16 cellular contexts compared by ENCODE assay signal in the genomic region with DNA sequence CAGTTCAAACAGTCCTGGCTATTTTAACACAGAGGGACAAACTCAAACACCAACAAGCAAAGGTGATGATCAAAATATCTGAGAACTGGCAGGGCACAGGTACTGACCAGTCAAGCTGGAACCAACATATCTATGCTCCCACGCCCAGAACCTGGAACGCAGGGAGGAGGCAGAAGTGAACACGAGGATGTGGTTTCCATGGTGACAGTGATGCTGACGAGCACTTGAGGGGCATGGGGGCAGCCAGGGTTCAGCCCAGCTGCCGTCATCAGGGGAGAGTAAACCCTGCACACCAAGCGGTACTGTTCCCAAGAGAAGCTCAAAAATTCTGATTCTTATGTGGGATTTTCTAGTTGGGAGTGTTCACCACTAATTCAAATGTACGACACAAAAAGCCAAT.
DNase-seq lines count a peak whose midpoint lies in the region; ATAC-seq and TF ChIP-seq lines count a peak whose summit lies in the region.
"Had no signal": no experiment of that assay in that cellular context is flagged by ENCODE, and none has a peak within 500 bp of the region (broad histone marks: within the 10 kb centered on the region; RNA-seq: fewer than 3 reads in every experiment).

No MANE protein-coding gene starts in this region.

- intact Hi-C loops in sigmoid colon (cut with DNase I) = no loop called here

- DNase-seq in NCI-H748 (lab: John Stamatoyannopoulos, UW; ENCODE audit: unreplicated experiment) (peak; percentile 30), NCI-H748 treated with DMSO at 0.1 percent for 48 hours (lab: John Stamatoyannopoulos, UW) (no peak), glutamatergic neuron (peak; percentile 2), osteoblast (ENCODE audit: insufficient read length, low spot score, missing footprints) (peak; percentile 44), sigmoid colon (no peak)
- DNase-seq: C1 segment of cervical spinal cord; Calu3; CD4-positive, alpha-beta memory T cell; COR-L47; DMS53; DMS79 treated with DMSO at 0.1 percent for 48 hours; GF-D8; H9 had no signal

- no peaks in the 10 kb centered on the region for H3K27me3 ChIP-seq in osteoblast (ENCODE audit: insufficient read depth, low read length)
- H3K27me3 ChIP-seq in sigmoid colon = no peaks in the 10 kb centered on the region

- H3K4me1 Mint-ChIP-seq in glutamatergic neuron (ENCODE audit: low read depth, unreplicated experiment) = no peaks in the 10 kb centered on the region

- H3K36me3 ChIP-seq in osteoblast (ENCODE audit: insufficient read depth, low read length) = no peaks in the 10 kb centered on the region
- no peaks in the 10 kb centered on the region for H3K36me3 ChIP-seq in sigmoid colon

- no peak for TF ChIP-seq POLR2A in sigmoid colon (IDR thresholded peaks at IDR 0.05)

- H3K27ac ChIP-seq in osteoblast (ENCODE audit: low read depth, low read length) (no peak overlapping the region), sigmoid colon (no peak overlapping the region)

- H3K4me1 ChIP-seq in osteoblast (ENCODE audit: insufficient read depth, low read length) = no peaks in the 10 kb centered on the region
- H3K4me1 ChIP-seq in sigmoid colon = no peaks in the 10 kb centered on the region

- no peak for ATAC-seq in HG03280 (IDR thresholded peaks at IDR 0.05; ENCODE audit: unreplicated experiment)
- ATAC-seq: GM23338, HCT116 had no signal

- H3K4me2 ChIP-seq in osteoblast (ENCODE audit: insufficient read depth, low read length) = no peak overlapping the region
- H3K4me2 ChIP-seq: GM23338 had no signal

- no peak for TF ChIP-seq EP300 in sigmoid colon (IDR thresholded peaks at IDR 0.05)

- H3K36me3 Mint-ChIP-seq in glutamatergic neuron (ENCODE audit: unreplicated experiment) = no peaks in the 10 kb centered on the region
- H3K36me3 Mint-ChIP-seq: CD4-positive, alpha-beta memory T cell had no signal

- no peak overlapping the region for H3K4me3 Mint-ChIP-seq in glutamatergic neuron (ENCODE audit: unreplicated experiment)
- H3K4me3 Mint-ChIP-seq: CD4-positive, alpha-beta memory T cell; GM23338; H9 had no signal

- H3K4me3 ChIP-seq in osteoblast (ENCODE audit: insufficient read depth, low read length) = no peak overlapping the region
- no peak overlapping the region for H3K4me3 ChIP-seq in sigmoid colon
- H3K4me3 ChIP-seq: GM23338 had no signal

- peaks cover 4% of the 10 kb centered on the region for H3K9me3 Mint-ChIP-seq in glutamatergic neuron (ENCODE audit: unreplicated experiment)
- H3K9me3 Mint-ChIP-seq: CD4-positive, alpha-beta memory T cell; H9 had no signal

- WGBS in sigmoid colon, 2 donors = 59 to 72% methylated on average over 7 of the region's 7 CpGs

- H4K20me1 ChIP-seq in osteoblast (ENCODE audit: insufficient read depth, low read length) = no peaks in the 10 kb centered on the region

- H3K9me3 ChIP-seq in osteoblast (ENCODE audit: low read depth, low read length) (no peaks in the 10 kb centered on the region), sigmoid colon (no peaks in the 10 kb centered on the region)

- H3K79me2 ChIP-seq in osteoblast (ENCODE audit: insufficient read depth, low read length) = no peaks in the 10 kb centered on the region

- no peak for TF ChIP-seq CTCF in glutamatergic neuron (IDR thresholded peaks at IDR 0.05; ENCODE audit: partially characterized antibody, unreplicated experiment)
- no peak for TF ChIP-seq CTCF in osteoblast (IDR thresholded peaks at IDR 0.05; ENCODE audit: extremely low read depth, low read depth, low read length)
- TF ChIP-seq CTCF in sigmoid colon (IDR thresholded peaks at IDR 0.05) = no peak

- no peak overlapping the region for H2AFZ ChIP-seq in osteoblast (ENCODE audit: low read length)
- H2AFZ ChIP-seq: GM23338 had no signal

- H3K27ac Mint-ChIP-seq in glutamatergic neuron (ENCODE audit: unreplicated experiment) = no peak overlapping the region
- H3K27ac Mint-ChIP-seq: GM23338, H9 had no signal

- H3K27me3 Mint-ChIP-seq in glutamatergic neuron (ENCODE audit: unreplicated experiment) = peaks cover 4% of the 10 kb centered on the region
- H3K27me3 Mint-ChIP-seq: CD4-positive, alpha-beta memory T cell had no signal

Comparison
In these comparisons a context has a peak if more than half of its experiments do, and no peak if none do; other contexts are left out.
1. DNase-seq: peak in NCI-H748 (single experiment), glutamatergic neuron (single experiment) and osteoblast (single experiment); none in NCI-H748 treated with DMSO at 0.1 percent for 48 hours (single experiment) and sigmoid colon (single experiment).